Comparison of ENCODE assay signal across 9 cellular contexts in the genomic region with DNA sequence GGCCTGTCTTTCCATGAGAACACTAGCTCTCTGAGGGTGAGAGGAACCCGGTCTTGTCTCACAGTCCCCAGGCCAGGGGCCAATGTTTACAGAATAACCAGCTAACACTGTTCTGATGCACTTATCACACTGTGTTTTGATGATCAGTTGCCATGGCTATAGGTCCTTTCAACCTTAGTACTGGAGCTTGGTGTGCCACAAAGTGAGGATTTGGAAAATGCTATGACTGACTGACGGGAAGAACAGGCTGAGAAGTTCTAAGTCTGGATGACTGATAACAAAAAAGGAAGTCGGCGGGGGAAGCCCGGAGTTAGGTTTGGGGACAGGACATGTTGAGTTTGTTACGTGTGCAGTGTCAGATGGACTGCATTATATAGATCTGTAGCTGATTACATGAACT.
DNase-seq lines count a peak whose midpoint lies in the region; ATAC-seq, FAIRE-seq and TF ChIP-seq lines count a peak whose summit lies in the region.
"Had no signal": no experiment of that assay in that cellular context is flagged by ENCODE, and none has a peak within 500 bp of the region (broad histone marks: within the 10 kb centered on the region; RNA-seq: fewer than 3 reads in every experiment).

No MANE protein-coding gene starts in this region.

- no peak for FAIRE-seq in H54 (lab: Jason Lieb, UNC)

- TF ChIP-seq POLR2A in H54 (IDR thresholded peaks at IDR 0.05; ENCODE audit: low read depth, low read length), result no peak

- DNase-seq in Ammon's horn (ENCODE audit: low spot score), result peak; percentile 32
- peak; percentile 41 for DNase-seq in UCSD-AML1 (lab: John Stamatoyannopoulos, UW; ENCODE audit: unreplicated experiment)
- no peak for DNase-seq in NCI-H510A (lab: John Stamatoyannopoulos, UW)
- DNase-seq in H54 (ENCODE audit: insufficient read length, low spot score), result no peak
- DNase-seq in NCI-H1930 (lab: John Stamatoyannopoulos, UW), result no peak
- DNase-seq in NCI-H446 treated with DMSO at 0.1 percent for 48 hours (lab: John Stamatoyannopoulos, UW), result no peak
- DNase-seq: NCI-H1048 had no signal

- ATAC-seq in GM19023 (IDR thresholded peaks at IDR 0.05; ENCODE audit: unreplicated experiment), result peak; percentile 95
- ATAC-seq in HG03025 (IDR thresholded peaks at IDR 0.05; ENCODE audit: low FRiP score, unreplicated experiment), result peak; percentile 82

Comparison
In these comparisons a context has a peak if more than half of its experiments do, and no peak if none do; other contexts are left out.
1. DNase-seq: peak in Ammon's horn (single experiment) and UCSD-AML1 (single experiment); none in NCI-H510A (single experiment), H54 (single experiment), NCI-H1930 (0 of 2) and NCI-H446 treated with DMSO at 0.1 percent for 48 hours (single experiment).